11 cellular contexts compared by ENCODE assay signal in genomic region chr20:17613328-17614175, GRCh38. TPM values are rescaled to one million over a fixed set of nuclear protein-coding genes. Genes with fewer than 3 reads are reported as not detected.
DNase-seq lines count a peak whose midpoint lies in the region; ATAC-seq and TF ChIP-seq lines count a peak whose summit lies in the region.
"Had no signal": no experiment of that assay in that cellular context is flagged by ENCODE, and none has a peak within 500 bp of the region (broad histone marks: within the 10 kb centered on the region; RNA-seq: fewer than 3 reads in every experiment).

No MANE protein-coding gene starts in this region.

- H3K9me3 ChIP-seq in mucosa of rectum (ENCODE audit: control insufficient read depth in 2 of 2, low read length in 2 of 2) = no peaks in the 10 kb centered on the region
- no peaks in the 10 kb centered on the region for H3K9me3 ChIP-seq in vagina
- H3K9me3 ChIP-seq: neutrophil had no signal

- peaks cover 29% of the 10 kb centered on the region for H3K4me1 Mint-ChIP-seq in activated naive CD8-positive, alpha-beta T cell treated with anti-CD3 and anti-CD28 coated beads for 36 hours
- H3K4me1 Mint-ChIP-seq in activated naive CD8-positive, alpha-beta T cell treated with anti-CD3 and anti-CD28 coated beads, Interleukin-2, amount 50 U/mL, for 24 hours = peaks cover 36% of the 10 kb centered on the region
- peaks cover 58% of the 10 kb centered on the region for H3K4me1 Mint-ChIP-seq in chondrocyte (ENCODE audit: low read depth)

- CTCF ChIA-PET in HEK293T (lab: Yijun Ruan, JAX) = interaction anchor here (1.0 kb wide), 1 partner anchor 100 kb away, joined by 5 read pairs; no protein-coding TSS in a partner anchor

- H3K4me1 ChIP-seq in mucosa of rectum (ENCODE audit: control insufficient read depth in 2 of 2, insufficient read depth in 2 of 2, low read length in 2 of 2) (peaks cover 41 to 63% of the 10 kb centered on the region in 2 donors), vagina (peaks cover 65% of the 10 kb centered on the region)

- ATAC-seq in activated naive CD8-positive, alpha-beta T cell treated with anti-CD3 and anti-CD28 coated beads, Interleukin-2, amount 50 U/mL, for 24 hours = no peak
- no peak for ATAC-seq in GM21786 (IDR thresholded peaks at IDR 0.05; ENCODE audit: unreplicated experiment)

- TF ChIP-seq CTCF in chondrocyte (IDR thresholded peaks at IDR 0.05) (no peak), vagina (IDR thresholded peaks at IDR 0.05) (no peak)

- H3K36me3 Mint-ChIP-seq in activated naive CD8-positive, alpha-beta T cell treated with anti-CD3 and anti-CD28 coated beads for 36 hours = peaks cover 4% of the 10 kb centered on the region
- peaks cover 2% of the 10 kb centered on the region for H3K36me3 Mint-ChIP-seq in activated naive CD8-positive, alpha-beta T cell treated with anti-CD3 and anti-CD28 coated beads, Interleukin-2, amount 50 U/mL, for 24 hours (ENCODE audit: low read depth)
- peaks cover 29% of the 10 kb centered on the region for H3K36me3 Mint-ChIP-seq in chondrocyte (ENCODE audit: low read depth)
- H3K36me3 Mint-ChIP-seq: activated naive CD8-positive, alpha-beta T cell had no signal

- H3K27me3 ChIP-seq in mucosa of rectum (ENCODE audit: control insufficient read depth in 2 of 2, insufficient read depth in 2 of 2, low read length in 2 of 2) (no peaks in the 10 kb centered on the region), vagina (no peaks in the 10 kb centered on the region)
- H3K27me3 ChIP-seq: neutrophil had no signal

- no peak overlapping the region for H3K4me3 Mint-ChIP-seq in activated naive CD8-positive, alpha-beta T cell treated with anti-CD3 and anti-CD28 coated beads for 36 hours
- no peak overlapping the region for H3K4me3 Mint-ChIP-seq in activated naive CD8-positive, alpha-beta T cell treated with anti-CD3 and anti-CD28 coated beads, Interleukin-2, amount 50 U/mL, for 24 hours
- no peak overlapping the region for H3K4me3 Mint-ChIP-seq in chondrocyte (ENCODE audit: unreplicated experiment)
- H3K4me3 Mint-ChIP-seq: activated naive CD8-positive, alpha-beta T cell had no signal

- H3K36me3 ChIP-seq in mucosa of rectum (ENCODE audit: control insufficient read depth in 2 of 2, insufficient read depth in 2 of 2, low read length in 2 of 2) = peaks cover 45 to 49% of the 10 kb centered on the region in 2 donors
- H3K36me3 ChIP-seq in vagina = peaks cover 0 to 17% of the 10 kb centered on the region in 2 donors

- peak overlapping the region in 1 of 2 donors; percentile 18 for H3K9ac ChIP-seq in mucosa of rectum (ENCODE audit: low read depth in 1 of 2, low read length in 2 of 2)

- H3K27me3 Mint-ChIP-seq in activated naive CD8-positive, alpha-beta T cell treated with anti-CD3 and anti-CD28 coated beads for 36 hours = no peaks in the 10 kb centered on the region
- H3K27me3 Mint-ChIP-seq in activated naive CD8-positive, alpha-beta T cell treated with anti-CD3 and anti-CD28 coated beads, Interleukin-2, amount 50 U/mL, for 24 hours = no peaks in the 10 kb centered on the region
- H3K27me3 Mint-ChIP-seq in chondrocyte (ENCODE audit: low read depth) = no peaks in the 10 kb centered on the region
- H3K27me3 Mint-ChIP-seq: activated naive CD8-positive, alpha-beta T cell had no signal

- H3K27ac ChIP-seq in mucosa of rectum (ENCODE audit: low read depth in 2 of 2, low read length in 2 of 2) (peak overlapping the region; percentile 56 to 75), vagina (peak overlapping the region; percentile 66)
- H3K27ac ChIP-seq: neutrophil had no signal

- intact Hi-C loops in vagina (cut with DNase I) = loop anchor here (2.0 kb wide), 2 partner anchors 41 to 77 kb away; no protein-coding TSS in a partner anchor

- peak overlapping the region; percentile 13 for H3K27ac Mint-ChIP-seq in activated naive CD8-positive, alpha-beta T cell treated with anti-CD3 and anti-CD28 coated beads for 36 hours
- no peak overlapping the region for H3K27ac Mint-ChIP-seq in activated naive CD8-positive, alpha-beta T cell treated with anti-CD3 and anti-CD28 coated beads, Interleukin-2, amount 50 U/mL, for 24 hours
- H3K27ac Mint-ChIP-seq in chondrocyte (ENCODE audit: unreplicated experiment) = peak overlapping the region; percentile 81

- no peak for DNase-seq in activated naive CD8-positive, alpha-beta T cell treated with anti-CD3 and anti-CD28 coated beads for 36 hours
- DNase-seq in activated naive CD8-positive, alpha-beta T cell treated with anti-CD3 and anti-CD28 coated beads, Interleukin-2, amount 50 U/mL, for 24 hours = no peak
- DNase-seq in chondrocyte (ENCODE audit: low spot score) (peak; percentile 90), vagina (ENCODE audit: extremely low spot score in 2 of 2) (peak; percentile 86 to 93), NCI-H510A treated with DMSO at 0.1 percent for 48 hours (lab: John Stamatoyannopoulos, UW) (no peak), HEK293T (ENCODE audit: extremely low spot score) (no peak)
- DNase-seq: GOT3 had no signal

- POLR2A ChIA-PET in HEK293T (lab: Yijun Ruan, JAX) = interaction anchor here (3.1 kb wide), 1 partner anchor 43 kb away, joined by 11 read pairs; the partner anchor contains the start of gene DSTN

- H3K9me3 Mint-ChIP-seq in activated naive CD8-positive, alpha-beta T cell treated with anti-CD3 and anti-CD28 coated beads for 36 hours = no peaks in the 10 kb centered on the region
- no peaks in the 10 kb centered on the region for H3K9me3 Mint-ChIP-seq in activated naive CD8-positive, alpha-beta T cell treated with anti-CD3 and anti-CD28 coated beads, Interleukin-2, amount 50 U/mL, for 24 hours
- H3K9me3 Mint-ChIP-seq in chondrocyte (ENCODE audit: low read depth) = no peaks in the 10 kb centered on the region

- H3K4me3 ChIP-seq in mucosa of rectum (ENCODE audit: low read length in 2 of 2) (no peak overlapping the region), vagina (no peak overlapping the region)

- no peak for TF ChIP-seq POLR2A in vagina (IDR thresholded peaks at IDR 0.05)

TF ChIP-seq in HEK293T, 16 proteins besides CTCF, POLR2A, EP300 and RAD21:
- no peak for TF ChIP-seq FOXM1 (IDR thresholded peaks at IDR 0.05; ENCODE audit: borderline replicate concordance)
- TF ChIP-seq FOXK2 (IDR thresholded peaks at IDR 0.05) = no peak
- no peak for TF ChIP-seq ZNF384 (IDR thresholded peaks at IDR 0.05)
- no peak for TF ChIP-seq PKNOX1 (IDR thresholded peaks at IDR 0.05)
- no peak for TF ChIP-seq BHLHE40 (IDR thresholded peaks at IDR 0.05; ENCODE audit: borderline replicate concordance)
- TF ChIP-seq SP1 (IDR thresholded peaks at IDR 0.05) = no peak
- TF ChIP-seq L3MBTL2 (conservative IDR thresholded peaks at IDR 0.05) = no peak
- no peak for TF ChIP-seq HDGF (IDR thresholded peaks at IDR 0.05; ENCODE audit: borderline replicate concordance)
- TF ChIP-seq CTBP1 (IDR thresholded peaks at IDR 0.05; ENCODE audit: borderline replicate concordance) = no peak
- TF ChIP-seq LEF1 (IDR thresholded peaks at IDR 0.05; ENCODE audit: borderline replicate concordance) = no peak
- TF ChIP-seq TARDBP (IDR thresholded peaks at IDR 0.05) = no peak
- TF ChIP-seq NFRKB (IDR thresholded peaks at IDR 0.05) = no peak
- TF ChIP-seq FOXA1 (IDR thresholded peaks at IDR 0.05) = no peak
- TF ChIP-seq ELF4 (IDR thresholded peaks at IDR 0.05) = no peak
- TF ChIP-seq SUZ12 (IDR thresholded peaks at IDR 0.05) = no peak
- no peak for TF ChIP-seq ARNT (IDR thresholded peaks at IDR 0.05)

RNA-seq across cellular contexts. Expression of gene DSTN, which starts 43.7 kb away (rescaled TPM):
- total RNA-seq in activated naive CD8-positive, alpha-beta T cell treated with anti-CD3 and anti-CD28 coated beads for 36 hours = 10 to 100 TPM; 56.7 to 57.5 TPM
- total RNA-seq in chondrocyte (878 to 1,290 TPM (median 1,265 TPM) in 3 replicates), vagina (326 TPM)

Comparison
In these comparisons a context has a peak if more than half of its experiments do, and no peak if none do; other contexts are left out.
1. DNase-seq: peak in chondrocyte (single experiment) and vagina (2 of 2); none in activated naive CD8-positive, alpha-beta T cell treated with anti-CD3 and anti-CD28 coated beads for 36 hours (single experiment), activated naive CD8-positive, alpha-beta T cell treated with anti-CD3 and anti-CD28 coated beads, Interleukin-2, amount 50 U/mL, for 24 hours (single experiment), NCI-H510A treated with DMSO at 0.1 percent for 48 hours (single experiment) and HEK293T (single experiment).